In the genomic region with DNA sequence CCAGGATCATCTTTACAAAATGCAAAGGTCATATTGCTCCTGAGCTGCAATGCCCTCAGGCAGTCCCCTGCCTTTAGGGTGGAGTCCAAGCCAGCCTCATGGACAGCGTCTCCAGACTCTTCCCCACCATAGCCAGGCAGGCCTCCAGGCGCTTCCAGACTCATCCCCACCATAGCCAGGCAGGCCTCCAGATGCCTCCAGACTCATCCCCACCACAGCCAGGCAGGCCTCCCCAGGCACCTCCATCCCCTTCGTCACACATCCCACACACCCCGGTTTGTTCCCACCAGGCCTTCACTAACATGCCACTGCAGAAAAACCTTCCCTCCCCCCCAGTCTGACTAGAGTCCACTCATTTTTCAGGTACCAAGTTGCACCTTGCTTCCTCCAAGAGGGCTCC, we compare ENCODE assay signal across 8 cellular contexts.
"Had no signal": no experiment of that assay in that cellular context is flagged by ENCODE, and none has a peak within 500 bp of the region (broad histone marks: within the 10 kb centered on the region; RNA-seq: fewer than 3 reads in every experiment).

No MANE protein-coding gene starts in this region.

- H3K36me3 Mint-ChIP-seq: IgD-negative memory B cell had no signal

- H3K36me3 ChIP-seq: HAP-1 had no signal

- FAIRE-seq: HTR-8/SVneo had no signal

- H3K4me3 Mint-ChIP-seq: IgD-negative memory B cell had no signal

- H3K9me3 ChIP-seq: HAP-1 had no signal

- H3K27ac ChIP-seq: GM23248 had no signal

- H3K4me1 Mint-ChIP-seq: IgD-negative memory B cell had no signal

- H3K4me3 ChIP-seq: GM23248, HAP-1 had no signal

- H3K9ac ChIP-seq: GM23248 had no signal

- H3K4me1 ChIP-seq: HAP-1 had no signal

- DNase-seq: GM23248, GOT3, H7, KBM-7 had no signal

- ATAC-seq: HCT116 had no signal
